ENCODE assay signal across 9 cellular contexts in the genomic region with DNA sequence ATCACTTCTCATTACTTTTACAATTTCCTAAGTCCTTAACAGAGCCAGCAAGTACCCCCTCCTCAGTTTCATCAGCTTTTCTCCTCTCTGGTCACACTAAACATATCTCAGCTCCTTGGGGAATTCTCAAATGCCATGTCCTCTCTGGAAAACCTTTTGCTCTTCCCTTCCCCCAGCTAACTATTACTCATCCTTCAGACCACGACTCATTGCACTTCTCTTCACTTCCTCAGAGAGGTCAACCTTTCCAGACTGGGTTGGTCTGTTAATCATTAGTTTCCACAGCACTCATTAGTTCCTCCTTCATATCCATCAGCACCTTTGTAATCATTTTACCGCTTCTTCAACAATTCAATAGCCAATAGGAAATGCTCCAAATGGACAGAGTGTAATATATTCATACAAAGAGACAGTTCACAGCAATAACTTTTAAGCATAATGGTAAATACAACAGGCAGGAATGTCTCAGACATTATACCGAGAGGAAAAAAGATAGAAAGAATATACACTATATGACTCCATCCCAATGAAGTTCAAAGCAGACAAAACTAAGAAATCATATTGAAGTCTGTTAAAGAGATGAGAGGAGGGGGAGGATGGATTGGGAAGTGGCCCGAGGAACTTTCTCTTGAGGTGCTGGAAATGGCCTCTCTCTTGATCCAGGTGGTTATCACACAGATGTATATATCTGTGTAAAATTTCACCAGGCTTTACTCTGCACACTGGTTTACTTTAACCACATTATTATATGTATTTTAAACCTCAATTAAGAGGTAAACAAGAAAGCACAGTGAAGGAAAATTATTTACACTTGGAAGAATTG. TPM values are rescaled to one million over a fixed set of nuclear protein-coding genes. Genes with fewer than 3 reads are reported as not detected.
DNase-seq lines count a peak whose midpoint lies in the region; ATAC-seq, FAIRE-seq and TF ChIP-seq lines count a peak whose summit lies in the region.
"Had no signal": no experiment of that assay in that cellular context is flagged by ENCODE, and none has a peak within 500 bp of the region (broad histone marks: within the 10 kb centered on the region; RNA-seq: fewer than 3 reads in every experiment).

No MANE protein-coding gene starts in this region.

- no peak for TF ChIP-seq POLR2A in breast epithelium (IDR thresholded peaks at IDR 0.05)

- intact Hi-C loops in MCF 10A (cut with micrococcal nuclease): no loop called here
- intact Hi-C loops in breast epithelium (cut with DNase I; ENCODE audit: low total_unique reads): no loop called here

- H3K4me1 ChIP-seq in breast epithelium: no peaks in the 10 kb centered on the region
- H3K4me1 ChIP-seq: right lobe of liver had no signal

- no peaks in the 10 kb centered on the region for H3K36me3 Mint-ChIP-seq in MCF 10A (ENCODE audit: insufficient read depth, unreplicated experiment)

- no peak overlapping the region for H3K27ac Mint-ChIP-seq in MCF 10A (ENCODE audit: low read depth, unreplicated experiment)

- H3K4me3 Mint-ChIP-seq in MCF 10A (ENCODE audit: unreplicated experiment): no peak overlapping the region

- H3K27me3 Mint-ChIP-seq in MCF 10A (ENCODE audit: insufficient read depth, unreplicated experiment): no peaks in the 10 kb centered on the region

- in situ Hi-C loops in astrocyte of the spinal cord (cut with HindIII; ENCODE audit: low sequenced_read_pairs): no loop called here

- H3K4me3 ChIP-seq in breast epithelium (no peak overlapping the region), astrocyte of the spinal cord (ENCODE audit: low read depth, low read length) (no peak overlapping the region)
- H3K4me3 ChIP-seq: right lobe of liver had no signal

- no peaks in the 10 kb centered on the region for H3K9me3 Mint-ChIP-seq in MCF 10A (ENCODE audit: unreplicated experiment)

- H3K36me3 ChIP-seq in breast epithelium: peaks cover 3% of the 10 kb centered on the region

- BruUV-seq in MCF 10A (replicated peaks; lab: Mats Ljungman, UMichigan): no TSS peak

- CTCF ChIA-PET in MCF 10A (lab: Yijun Ruan, JAX): no interaction called here

- POLR2A ChIA-PET in MCF 10A (lab: Yijun Ruan, JAX): interaction anchor here (0.7 to 1.2 kb wide), 2 partner anchors 9 to 34 kb away, joined by 3 to 4 read pairs; no protein-coding TSS in a partner anchor

- peaks cover 9% of the 10 kb centered on the region for H3K4me1 Mint-ChIP-seq in MCF 10A (ENCODE audit: insufficient read depth, unreplicated experiment)

- no peak for FAIRE-seq in frontal cortex (lab: Jason Lieb, UNC)

- DNase-seq in MCF 10A (ENCODE audit: unreplicated experiment) (peak; percentile 25), breast epithelium (ENCODE audit: low spot score in 2 of 2) (no peak), astrocyte of the spinal cord (ENCODE audit: low read depth, low spot score) (peak; percentile 63), NOMO-1 treated with dmso at 0.1 percent for 144 hours (lab: John Stamatoyannopoulos, UW; ENCODE audit: unreplicated experiment) (no peak), frontal cortex (ENCODE audit: low spot score in 2 of 2) (no peak)
- DNase-seq in stimulated activated naive CD8-positive, alpha-beta T cell treated with anti-CD3 and anti-CD28 coated beads, Interleukin-15, Interleukin-2, amounts not matched to agents 100 U/mL and 50 U/mL, for 24 hours: no peak
- DNase-seq: right lobe of liver had no signal

- no peaks in the 10 kb centered on the region for H3K9me3 ChIP-seq in breast epithelium
- H3K9me3 ChIP-seq: right lobe of liver had no signal

- TF ChIP-seq CTCF in MCF 10A (IDR thresholded peaks at IDR 0.05; ENCODE audit: unreplicated experiment) (no peak), breast epithelium (IDR thresholded peaks at IDR 0.05) (no peak), astrocyte of the spinal cord (IDR thresholded peaks at IDR 0.05; ENCODE audit: low read depth, low read length) (no peak)

- no peak overlapping the region for H3K27ac ChIP-seq in breast epithelium
- H3K27ac ChIP-seq: right lobe of liver had no signal

- no peaks in the 10 kb centered on the region for H3K27me3 ChIP-seq in breast epithelium
- H3K27me3 ChIP-seq: right lobe of liver had no signal

- ATAC-seq in HG03354 (IDR thresholded peaks at IDR 0.05; ENCODE audit: poor library complexity, severe bottlenecking, unreplicated experiment) (peak; percentile 100), GM19035 (IDR thresholded peaks at IDR 0.05; ENCODE audit: unreplicated experiment) (no peak)
- ATAC-seq in stimulated activated naive CD8-positive, alpha-beta T cell treated with anti-CD3 and anti-CD28 coated beads, Interleukin-15, Interleukin-2, amounts not matched to agents 100 U/mL and 50 U/mL, for 24 hours: peak; percentile 78

RNA-seq across cellular contexts. Expression of a gene that starts 39.6 kb away (rescaled TPM):
- 3.4 and 6.1 TPM in 2 replicates for total RNA-seq in MCF 10A (2022)
- 10 to 100 TPM; 13.4 to 21.0 (median 18.4) TPM for total RNA-seq in breast epithelium
- total RNA-seq in frontal cortex: 2.9 TPM

RNA-seq across cellular contexts. Expression of a gene that starts 56.2 kb away (rescaled TPM):
- 94.6 and 191 TPM in 2 replicates for total RNA-seq in MCF 10A (2022)
- total RNA-seq in breast epithelium: 100 to 1,000 TPM in 2 of 3 donors, 10 to 100 TPM in 1; 96.0 to 186 (median 174) TPM
- 17.1 TPM for total RNA-seq in frontal cortex

Comparison
In these comparisons a context has a peak if more than half of its experiments do, and no peak if none do; other contexts are left out.
1. DNase-seq: peak in MCF 10A (single experiment) and astrocyte of the spinal cord (single experiment); none in breast epithelium (0 of 2), stimulated activated naive CD8-positive, alpha-beta T cell treated with anti-CD3 and anti-CD28 coated beads, Interleukin-15, Interleukin-2, amounts not matched to agents 100 U/mL and 50 U/mL, for 24 hours (single experiment), NOMO-1 treated with dmso at 0.1 percent for 144 hours (single experiment) and frontal cortex (0 of 2).